In genomic region chr19:2014081-2014693, GRCh38 we compare ENCODE assay signal across 1 cellular context.
TF ChIP-seq lines count a peak whose summit lies in the region.

No MANE protein-coding gene starts in this region.

TF ChIP-seq in SK-N-SH treated with all-trans-retinoic acid at 6 μM for 48 hours, 23 proteins besides CTCF, POLR2A, EP300 and RAD21 (continued from another document):
- TF ChIP-seq PATZ1 (CRISPR knock-in tag; IDR thresholded peaks at IDR 0.05; ENCODE audit: borderline replicate concordance), result no peak
